Comparison of ENCODE assay signal across 8 cellular contexts in the genomic region with DNA sequence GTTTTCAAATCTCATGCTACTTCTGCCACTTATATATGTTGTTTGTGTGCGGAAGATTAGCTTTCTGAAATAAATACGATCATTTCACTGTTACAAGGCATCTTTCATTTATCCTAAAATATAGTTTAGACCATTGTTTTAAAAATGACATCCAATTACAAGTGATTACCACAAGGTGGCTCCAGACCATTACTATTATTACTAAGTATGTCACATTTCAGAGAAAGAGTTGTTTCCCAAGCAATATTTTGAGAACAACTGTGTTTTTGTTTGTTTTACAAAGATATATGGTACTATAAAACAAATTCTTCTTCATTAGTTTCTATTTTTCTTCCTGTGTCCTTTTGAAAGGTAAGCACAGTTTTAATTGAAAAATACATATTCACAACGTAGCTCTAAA.
DNase-seq lines count a peak whose midpoint lies in the region; ATAC-seq, FAIRE-seq and TF ChIP-seq lines count a peak whose summit lies in the region.

No MANE protein-coding gene starts in this region.

- CTCF ChIA-PET in A549 (lab: Yijun Ruan, JAX), result interaction anchor here (0.6 to 3.8 kb wide), 16 partner anchors 8 to 1095 kb away, joined by 3 to 17 read pairs (median 3); no protein-coding TSS in a partner anchor

- no peak overlapping the region for H3K4me2 ChIP-seq in A549

- peak; percentile 92 to 93 for TF ChIP-seq RAD21 in A549 (conservative IDR thresholded peaks at IDR 0.05 in 1 of 2, IDR thresholded peaks at IDR 0.05 in 1 of 2)

- no peak overlapping the region for H3K27ac Mint-ChIP-seq in mesothelial cell of epicardium
- H3K27ac Mint-ChIP-seq in activated T-cell treated with anti-CD3 and anti-CD28 coated beads, Interleukin-2, amount 50 U/mL, for 24 hours, result no peak overlapping the region

- H3K4me3 Mint-ChIP-seq in mesothelial cell of epicardium, result no peak overlapping the region
- H3K4me3 Mint-ChIP-seq in activated T-cell treated with anti-CD3 and anti-CD28 coated beads, Interleukin-2, amount 50 U/mL, for 24 hours, result no peak overlapping the region

- no peaks in the 10 kb centered on the region for H3K4me1 ChIP-seq in A549

- no peaks in the 10 kb centered on the region for H3K27me3 Mint-ChIP-seq in mesothelial cell of epicardium (ENCODE audit: low read depth)
- H3K27me3 Mint-ChIP-seq in activated T-cell treated with anti-CD3 and anti-CD28 coated beads, Interleukin-2, amount 50 U/mL, for 24 hours, result peaks cover 10% of the 10 kb centered on the region

- no peaks in the 10 kb centered on the region for H3K36me3 ChIP-seq in bronchial epithelial cell (ENCODE audit: control insufficient read depth, insufficient read depth, low read length)

- H3K9me3 ChIP-seq in A549, result no peaks in the 10 kb centered on the region

- DNase-seq in A549 (ENCODE audit: low read depth in 1 of 2, low spot score in 1 of 2), result peak; percentile 31 to 49
- DNase-seq in GM12891 (ENCODE audit: insufficient read length, low spot score), result no peak
- DNase-seq in NCI-H1694 (lab: John Stamatoyannopoulos, UW), result peak; percentile 18
- peak; percentile 54 for DNase-seq in bronchial epithelial cell (ENCODE audit: low read depth)
- DNase-seq in mesothelial cell of epicardium (ENCODE audit: low spot score in 2 of 2, unreplicated experiment in 2 of 2), result no peak
- no peak for DNase-seq in activated T-cell treated with anti-CD3 and anti-CD28 coated beads, Interleukin-2, amount 50 U/mL, for 24 hours
- no peak for DNase-seq in occipital lobe (lab: John Stamatoyannopoulos, UW)
- no peak for DNase-seq in H54 (ENCODE audit: insufficient read length, low spot score)

- no peaks in the 10 kb centered on the region for H3K36me3 Mint-ChIP-seq in mesothelial cell of epicardium
- H3K36me3 Mint-ChIP-seq in activated T-cell treated with anti-CD3 and anti-CD28 coated beads, Interleukin-2, amount 50 U/mL, for 24 hours (ENCODE audit: low read depth), result no peaks in the 10 kb centered on the region

- FAIRE-seq in A549 (lab: Jason Lieb, UNC) (peak; percentile 85), GM12891 (lab: Jason Lieb, UNC) (peak; percentile 74), bronchial epithelial cell (lab: Jason Lieb, UNC) (no peak), H54 (lab: Jason Lieb, UNC) (no peak)

- peaks cover 14% of the 10 kb centered on the region for H3K4me1 Mint-ChIP-seq in mesothelial cell of epicardium
- no peaks in the 10 kb centered on the region for H3K4me1 Mint-ChIP-seq in activated T-cell treated with anti-CD3 and anti-CD28 coated beads, Interleukin-2, amount 50 U/mL, for 24 hours (ENCODE audit: low read depth)

- 22% methylated on average over 3 of the region's 3 CpGs for WGBS in A549 (ENCODE audit: missing lambda C conversion rate)

- H3K27me3 ChIP-seq in bronchial epithelial cell (ENCODE audit: control insufficient read depth, insufficient read depth, low read length), result no peaks in the 10 kb centered on the region

- no peak for TF ChIP-seq EP300 in A549 (IDR thresholded peaks at IDR 0.05)

- peak; percentile 19 to 56; a peak in 2 of 6 replicates for ATAC-seq in A549

- H3K27ac ChIP-seq in A549, result no peak overlapping the region

- TF ChIP-seq POLR2A in A549 (IDR thresholded peaks at IDR 0.05; ENCODE audit: low read length) (no peak), GM12891 (IDR thresholded peaks at IDR 0.05; ENCODE audit: low read depth, low read length) (no peak), H54 (IDR thresholded peaks at IDR 0.05; ENCODE audit: low read depth, low read length) (no peak)

- POLR2A ChIA-PET in A549 (lab: Yijun Ruan, JAX), result interaction anchor here (1.0 kb wide), 1 partner anchor 135 kb away, joined by 3 read pairs; no protein-coding TSS in a partner anchor

- TF ChIP-seq CTCF in A549 (IDR thresholded peaks at IDR 0.05) (peak; percentile 81), bronchial epithelial cell (IDR thresholded peaks at IDR 0.05; ENCODE audit: insufficient read depth, low read length, severe bottlenecking) (peak; percentile 34), mesothelial cell of epicardium (IDR thresholded peaks at IDR 0.05; ENCODE audit: unreplicated experiment) (peak; percentile 85)

- H3K9me3 Mint-ChIP-seq in mesothelial cell of epicardium, result no peaks in the 10 kb centered on the region
- no peaks in the 10 kb centered on the region for H3K9me3 Mint-ChIP-seq in activated T-cell treated with anti-CD3 and anti-CD28 coated beads, Interleukin-2, amount 50 U/mL, for 24 hours

- no peak overlapping the region for H3K4me3 ChIP-seq in A549
- no peak overlapping the region for H3K4me3 ChIP-seq in bronchial epithelial cell (ENCODE audit: low read depth, low read length)

TF ChIP-seq in A549, 52 proteins besides CTCF, POLR2A, EP300 and RAD21:
- peak; percentile 92 for TF ChIP-seq SMC3 (IDR thresholded peaks at IDR 0.05)
- TF ChIP-seq RARB (CRISPR knock-in tag; IDR thresholded peaks at IDR 0.05), result no peak
- TF ChIP-seq RCOR1 (IDR thresholded peaks at IDR 0.05; ENCODE audit: low read depth, low read length), result no peak
- no peak for TF ChIP-seq E2F6 (IDR thresholded peaks at IDR 0.05; ENCODE audit: borderline replicate concordance, low read depth)

TF ChIP-seq in GM12891, 5 proteins besides CTCF, POLR2A, EP300 and RAD21:
- no peak for TF ChIP-seq POLR2AphosphoS5 (IDR thresholded peaks at IDR 0.05; ENCODE audit: low read depth, low read length)
- no peak for TF ChIP-seq SPI1 (IDR thresholded peaks at IDR 0.05; ENCODE audit: low read depth, low read length)
- TF ChIP-seq TAF1 (IDR thresholded peaks at IDR 0.05; ENCODE audit: low read depth, low read length), result no peak
- TF ChIP-seq POU2F2 (IDR thresholded peaks at IDR 0.05; ENCODE audit: low read depth, low read length), result no peak
- no peak for TF ChIP-seq PAX5 (IDR thresholded peaks at IDR 0.05; ENCODE audit: insufficient read depth, low read length, severe bottlenecking)

Comparison
In these comparisons a context has a peak if more than half of its experiments do, and no peak if none do; other contexts are left out.
1. DNase-seq: peak in A549 (2 of 2), NCI-H1694 (single experiment) and bronchial epithelial cell (single experiment); none in GM12891 (single experiment), mesothelial cell of epicardium (0 of 2), activated T-cell treated with anti-CD3 and anti-CD28 coated beads, Interleukin-2, amount 50 U/mL, for 24 hours (single experiment), occipital lobe (single experiment) and H54 (single experiment).
2. CTCF ChIP-seq: peak in every context shown above with its lines; median percentile 85 in mesothelial cell of epicardium; 81 in A549; 34 in bronchial epithelial cell.